ENCODE assay signal across 12 cellular contexts in genomic region chr9:16825364-16825763, GRCh38. TPM values are rescaled to one million over a fixed set of nuclear protein-coding genes. Genes with fewer than 3 reads are reported as not detected.
A peak's percentile ranks its signal among the peaks of the same experiment; 100 is the strongest.
DNase-seq lines count a peak whose midpoint lies in the region; TF ChIP-seq lines count a peak whose summit lies in the region.
"Had no signal": no experiment of that assay in that cellular context is flagged by ENCODE, and none has a peak within 500 bp of the region (broad histone marks: within the 10 kb centered on the region; RNA-seq: fewer than 3 reads in every experiment).

No MANE protein-coding gene starts in this region.

- peak overlapping the region; percentile 31 to 48 for H3K27ac ChIP-seq in uterus
- H3K27ac ChIP-seq: gastrocnemius medialis had no signal

- no TSS peak for BruUV-seq in Calu3 (replicated peaks; lab: Mats Ljungman, UMichigan)

- no peak overlapping the region for H3K4me3 ChIP-seq in uterus
- H3K4me3 ChIP-seq: gastrocnemius medialis, MG63, skin epidermis had no signal

- H3K36me3 ChIP-seq in uterus, result no peaks in the 10 kb centered on the region
- H3K36me3 ChIP-seq: gastrocnemius medialis had no signal

- H3K27me3 Mint-ChIP-seq in brain (peaks cover 58% of the 10 kb centered on the region), Calu3 (ENCODE audit: unreplicated experiment) (peaks cover 26% of the 10 kb centered on the region)

- H3K9me3 Mint-ChIP-seq in brain, result no peaks in the 10 kb centered on the region
- H3K9me3 Mint-ChIP-seq in Calu3 (ENCODE audit: low read depth, unreplicated experiment), result no peaks in the 10 kb centered on the region
- H3K9me3 Mint-ChIP-seq: activated naive CD4-positive, alpha-beta T cell treated with anti-CD3 and anti-CD28 coated beads, Interleukin-2, amount 50 U/mL, for 72 hours; dendritic cell treated with granulocyte-macrophage colony-stimulating factor and Interleukin-4, amounts not matched to agents 40 ng/mL and 50 ng/mL, for 4 days had no signal

- no peak for TF ChIP-seq POLR2A in uterus (IDR thresholded peaks at IDR 0.05)

- peaks cover 54% of the 10 kb centered on the region for H3K4me1 Mint-ChIP-seq in brain
- H3K4me1 Mint-ChIP-seq in Calu3 (ENCODE audit: low read depth, unreplicated experiment), result no peaks in the 10 kb centered on the region

- CTCF ChIA-PET in Calu3 (lab: Charles Lee), result no interaction called here

- H3K27ac Mint-ChIP-seq in brain (peak overlapping the region in 3 of 5 experiments; percentile 32 to 94 (median 49)), Calu3 (ENCODE audit: unreplicated experiment) (no peak overlapping the region)
- H3K27ac Mint-ChIP-seq: activated naive CD4-positive, alpha-beta T cell treated with anti-CD3 and anti-CD28 coated beads, Interleukin-2, amount 50 U/mL, for 72 hours; dendritic cell treated with granulocyte-macrophage colony-stimulating factor and Interleukin-4, amounts not matched to agents 40 ng/mL and 50 ng/mL, for 4 days had no signal

- DNase-seq in HS-5 (ENCODE audit: low read depth), result peak; percentile 16
- DNase-seq in iris pigment epithelial cell (ENCODE audit: low read depth), result peak; percentile 68
- DNase-seq in uterus, result no peak
- no peak for DNase-seq in COR-L47 (lab: John Stamatoyannopoulos, UW)
- no peak for DNase-seq in kidney glomerular epithelial cell (lab: John Stamatoyannopoulos, UW)
- no peak for DNase-seq in Calu3
- DNase-seq: gastrocnemius medialis had no signal

- H3K4me1 ChIP-seq in uterus, result no peaks in the 10 kb centered on the region

- H3K36me3 Mint-ChIP-seq in brain (no peaks in the 10 kb centered on the region), Calu3 (ENCODE audit: insufficient read depth, unreplicated experiment) (no peaks in the 10 kb centered on the region)

- no peaks in the 10 kb centered on the region for H3K9me3 ChIP-seq in uterus
- H3K9me3 ChIP-seq: gastrocnemius medialis, MG63 had no signal

- H3K4me3 Mint-ChIP-seq in brain (peak overlapping the region in 3 of 5 experiments; percentile 3 to 68 (median 14)), Calu3 (ENCODE audit: low read depth, unreplicated experiment) (no peak overlapping the region)
- H3K4me3 Mint-ChIP-seq: dendritic cell treated with granulocyte-macrophage colony-stimulating factor and Interleukin-4, amounts not matched to agents 40 ng/mL and 50 ng/mL, for 4 days had no signal

- intact Hi-C loops in uterus (cut with DNase I; ENCODE audit: low total_unique reads) (no loop called here), Calu3 (cut with micrococcal nuclease; ENCODE audit: unreplicated experiment) (no loop called here)

- H3K27me3 ChIP-seq in uterus, result no peaks in the 10 kb centered on the region
- H3K27me3 ChIP-seq: gastrocnemius medialis, MG63 had no signal

- TF ChIP-seq CTCF in brain (conservative IDR thresholded peaks at IDR 0.05) (peak in 1 of 2 experiments; percentile 0), uterus (IDR thresholded peaks at IDR 0.05) (no peak), Calu3 (IDR thresholded peaks at IDR 0.05; ENCODE audit: unreplicated experiment) (no peak)

RNA-seq across cellular contexts. Expression of gene BNC2, which starts 45.1 kb away (rescaled TPM):
- polyA plus RNA-seq in brain (ENCODE audit: insufficient read depth, low read depth, low replicate concordance), result 0.41 TPM
- total RNA-seq in uterus (100 to 1,000 TPM in 1 of 4 donors, 10 to 100 TPM in 3; 85.9 to 293 (median 93.4) TPM), Calu3 (2022) (not detected in 2 replicates)
- total RNA-seq: activated naive CD4-positive, alpha-beta T cell treated with anti-CD3 and anti-CD28 coated beads, Interleukin-2, amount 50 U/mL, for 72 hours had no signal

Comparison
In these comparisons a context has a peak if more than half of its experiments do, and no peak if none do; other contexts are left out.
1. DNase-seq: peak in HS-5 (single experiment) and iris pigment epithelial cell (single experiment); none in uterus (0 of 2), COR-L47 (single experiment), kidney glomerular epithelial cell (single experiment) and Calu3 (single experiment).
2. RNA of gene BNC2, which starts 45.1 kb away (total RNA-seq): 85.9 to 293 TPM in uterus; not detected in Calu3; every median in the first group is over 10 times any median in the second.